4 cellular contexts compared by ENCODE assay signal in the genomic region with DNA sequence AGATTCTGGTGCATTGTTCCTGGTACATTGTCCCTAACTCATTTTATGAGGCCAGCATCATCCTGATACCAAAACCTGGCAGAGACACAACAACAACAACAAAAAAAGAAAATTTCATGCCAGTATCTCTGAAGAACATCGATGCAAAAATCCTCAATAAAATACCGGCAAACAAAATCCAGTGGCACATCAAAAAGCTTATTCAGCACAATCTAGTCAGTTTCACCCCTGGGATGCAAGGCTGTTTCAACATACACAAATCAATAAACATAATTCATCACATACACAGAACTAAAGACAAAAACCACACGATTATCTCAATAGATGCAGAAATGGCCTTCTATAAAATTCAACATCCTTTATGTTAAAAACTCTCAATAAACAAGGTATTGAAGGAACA.
TF ChIP-seq lines count a peak whose summit lies in the region.

No MANE protein-coding gene starts in this region.

TF ChIP-seq in A549, 52 proteins besides CTCF, POLR2A, EP300 and RAD21:
- peak; percentile 36 for TF ChIP-seq MAFK (IDR thresholded peaks at IDR 0.05; ENCODE audit: partially characterized antibody)

TF ChIP-seq in IMR-90, 13 proteins besides CTCF, POLR2A, EP300 and RAD21:
- TF ChIP-seq MAFK (IDR thresholded peaks at IDR 0.05; ENCODE audit: low read depth, low read length): 0 out of 2 replicates have a peak, but pooled peaks have one; percentile 23
TF ChIP-seq in IMR-90: peak in this region for 1; not testable (repeated sequence) for 12.

TF ChIP-seq in K562, 482 proteins besides CTCF, POLR2A, EP300 and RAD21:
- peak; percentile 29; the same call in 1 of the 2 replicates for TF ChIP-seq ZNF316 (IDR thresholded peaks at IDR 0.05)

TF ChIP-seq in HepG2, 621 proteins besides CTCF, POLR2A, EP300 and RAD21:
- peak; percentile 72 to 83 for TF ChIP-seq MAFK (conservative IDR thresholded peaks at IDR 0.05 in 1 of 2, IDR thresholded peaks at IDR 0.05 in 1 of 2; ENCODE audit: low read length in 2 of 2)
- peak; percentile 68 for TF ChIP-seq MAFF (IDR thresholded peaks at IDR 0.05; ENCODE audit: low read depth, low read length)
